In genomic region chr1:49358036-49358435, GRCh38 we compare ENCODE assay signal across 25 cellular contexts.
"Had no signal": no experiment of that assay in that cellular context is flagged by ENCODE, and none has a peak within 500 bp of the region (broad histone marks: within the 10 kb centered on the region; RNA-seq: fewer than 3 reads in every experiment).

No MANE protein-coding gene starts in this region.

- H3K27me3 Mint-ChIP-seq: dendritic cell treated with granulocyte-macrophage colony-stimulating factor and Interleukin-4, amounts not matched to agents 40 ng/mL and 50 ng/mL, for 4 days; effector memory CD8-positive, alpha-beta T cell had no signal

- H3K27ac ChIP-seq: epithelial cell of prostate, esophagus squamous epithelium, gastrocnemius medialis, heart right ventricle, left lung, lower lobe of right lung had no signal

- DNase-seq: cortex of kidney; effector CD8-positive, alpha-beta T cell; effector memory CD8-positive, alpha-beta T cell; endodermal cell; erythroblast; esophagus squamous epithelium; foreskin fibroblast; foreskin melanocyte; gastrocnemius medialis; glutamatergic neuron; head of caudate nucleus; heart right ventricle; hippocampal formation; left cardiac atrium; left lung; left ventricle myocardium superior; lower lobe of right lung; mesenchymal stem cell; mucosa of descending colon; naive B cell; naive thymus-derived CD8-positive, alpha-beta T cell had no signal

- H3K36me3 ChIP-seq: esophagus squamous epithelium, gastrocnemius medialis, heart right ventricle, left lung, lower lobe of right lung had no signal

- H3K4me3 Mint-ChIP-seq: dendritic cell treated with granulocyte-macrophage colony-stimulating factor and Interleukin-4, amounts not matched to agents 40 ng/mL and 50 ng/mL, for 4 days; effector memory CD8-positive, alpha-beta T cell; endodermal cell; mesothelial cell of epicardium; naive B cell; naive thymus-derived CD8-positive, alpha-beta T cell had no signal

- H3K4me1 ChIP-seq: esophagus squamous epithelium, gastrocnemius medialis, heart right ventricle, left lung, lower lobe of right lung had no signal

- H3K4me1 Mint-ChIP-seq: endodermal cell; mesothelial cell of epicardium; naive B cell; naive thymus-derived CD8-positive, alpha-beta T cell had no signal

- H3K36me3 Mint-ChIP-seq: mesothelial cell of epicardium, naive B cell had no signal

- H3K27me3 ChIP-seq: esophagus squamous epithelium, gastrocnemius medialis, left lung had no signal

- ATAC-seq: effector memory CD8-positive, alpha-beta T cell; esophagus mucosa; gastrocnemius medialis; heart right ventricle; left cardiac atrium; left lung; left ventricle myocardium superior; lower lobe of right lung; mucosa of descending colon; naive thymus-derived CD8-positive, alpha-beta T cell had no signal

- H3K4me3 ChIP-seq: esophagus squamous epithelium, gastrocnemius medialis, heart right ventricle, left lung, lower lobe of right lung, mucosa of descending colon had no signal

- H3K9me3 Mint-ChIP-seq: dendritic cell treated with granulocyte-macrophage colony-stimulating factor and Interleukin-4, amounts not matched to agents 40 ng/mL and 50 ng/mL, for 4 days; effector memory CD8-positive, alpha-beta T cell had no signal

- H3K9me3 ChIP-seq: esophagus squamous epithelium, gastrocnemius medialis, heart right ventricle, left lung, lower lobe of right lung had no signal

- H3K27ac Mint-ChIP-seq: dendritic cell treated with granulocyte-macrophage colony-stimulating factor and Interleukin-4, amounts not matched to agents 40 ng/mL and 50 ng/mL, for 4 days; effector memory CD8-positive, alpha-beta T cell; endodermal cell; mesothelial cell of epicardium; naive B cell; naive thymus-derived CD8-positive, alpha-beta T cell had no signal
